1 cellular context compared by ENCODE assay signal in the genomic region with DNA sequence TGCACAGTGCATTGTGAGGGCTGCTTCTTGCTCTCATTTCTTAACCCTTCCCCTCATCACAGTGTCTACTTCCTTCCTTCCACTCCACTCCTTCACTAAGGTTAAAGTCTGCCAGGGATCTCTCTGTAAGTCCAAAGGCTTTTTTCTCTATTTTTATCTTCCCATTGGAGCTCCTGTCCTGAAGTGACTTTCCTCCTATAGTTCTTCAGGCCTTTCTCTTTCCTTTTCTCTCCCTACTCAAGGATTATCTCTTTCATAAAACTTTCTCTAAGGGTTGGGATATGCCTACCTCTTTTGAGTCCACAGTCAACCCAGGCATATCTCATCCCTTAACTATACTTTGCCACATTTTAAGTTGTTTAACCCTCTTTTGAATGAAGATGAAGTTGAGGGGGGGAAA.
TF ChIP-seq lines count a peak whose summit lies in the region.

No MANE protein-coding gene starts in this region.

TF ChIP-seq in IMR-90, 13 proteins besides CTCF, POLR2A, EP300 and RAD21 (continued from another document):
- TF ChIP-seq USF2 (IDR thresholded peaks at IDR 0.05; ENCODE audit: low read depth, low read length): no peak
- TF ChIP-seq FOS (IDR thresholded peaks at IDR 0.05; ENCODE audit: low read depth, low read length): no peak
- TF ChIP-seq NFE2L2 (IDR thresholded peaks at IDR 0.05; ENCODE audit: low read depth, low read length): no peak
- TF ChIP-seq MAZ (IDR thresholded peaks at IDR 0.05; ENCODE audit: borderline replicate concordance, low read depth, low read length): no peak
- no peak for TF ChIP-seq CEBPB (IDR thresholded peaks at IDR 0.05; ENCODE audit: low read depth, low read length)
- TF ChIP-seq CHD1 (IDR thresholded peaks at IDR 0.05; ENCODE audit: low read depth, low read length): no peak
